In genomic region chr18:8508320-8508719, GRCh38 we compare ENCODE assay signal across 35 cellular contexts.
"Had no signal": no experiment of that assay in that cellular context is flagged by ENCODE, and none has a peak within 500 bp of the region (broad histone marks: within the 10 kb centered on the region; RNA-seq: fewer than 3 reads in every experiment).

No MANE protein-coding gene starts in this region.

- DNase-seq: activated B cell treated with CpG ODN at 0.5 μM for 24 hours; activated CD4-positive, alpha-beta memory T cell treated with anti-CD3 and anti-CD28 coated beads, Interleukin-2, amount 10 ng/mL, durations not matched to agents 7 days and 5 days; activated CD4-positive, alpha-beta T cell treated with anti-CD3 and anti-CD28 coated beads for 4 hours; activated CD4-positive, alpha-beta T cell treated with anti-CD3 and anti-CD28 coated beads, Interleukin-2, amount 50 U/mL, for 1 hour; activated CD4-positive, CD25-positive, alpha-beta regulatory T cell treated with anti-CD3 and anti-CD28 coated beads, Interleukin-2, amount 50 U/mL, for 72 hours; activated CD8-positive, alpha-beta memory T cell treated with anti-CD3 and anti-CD28 coated beads, Interleukin-2, amount 10 ng/mL, durations not matched to agents 7 days and 5 days; activated CD8-positive, alpha-beta memory T cell treated with anti-CD3 and anti-CD28 coated beads, Interleukin-2, amount 50 U/mL, for 48 hours; activated effector memory CD4-positive, alpha-beta T cell treated with Interleukin-2 at 50 U/mL for 16 hours; activated naive CD4-positive, alpha-beta T cell treated with anti-CD3 and anti-CD28 coated beads, Interleukin-2, amount 10 ng/mL, durations not matched to agents 7 days and 5 days; activated naive CD8-positive, alpha-beta T cell treated with anti-CD3 and anti-CD28 coated beads, Interleukin-2, amount 50 U/mL, for 24 hours; activated T-cell treated with anti-CD3 and anti-CD28 coated beads, Interleukin-2, amount 50 U/mL, for 48 hours; caudate nucleus; Kasumi-1; KBM-7; NCI-H1092 treated with DMSO at 0.1 percent for 48 hours; NCI-H146; NCI-H187; NCI-H2029 treated with DMSO at 0.1 percent for 48 hours; NCI-H2107; NCI-H2171; NCI-H510A; NCI-H69; NCI-H82; NK-92 treated with Interleukin-12 subunit alpha and Interleukin-12 subunit beta, amount 100 ng/mL, for 24 hours; PC-3; Peyer's patch; RPMI8226; SIG-M5; SW 1271; T-helper 1 cell; T-helper 2 cell; T-helper 9 cell had no signal

- ATAC-seq: activated CD8-positive, alpha-beta memory T cell treated with anti-CD3 and anti-CD28 coated beads, Interleukin-2, amount 10 ng/mL, durations not matched to agents 7 days and 5 days; activated naive CD8-positive, alpha-beta T cell treated with anti-CD3 and anti-CD28 coated beads, Interleukin-2, amount 50 U/mL, for 24 hours; PC-3; SK-N-SH treated with all-trans-retinoic acid at 6 μM for 48 hours had no signal

- H3K27me3 ChIP-seq: ascending aorta, Peyer's patch had no signal

- H3K4me1 ChIP-seq: ascending aorta, Peyer's patch had no signal

- H3K36me3 ChIP-seq: ascending aorta, Peyer's patch had no signal

- H3K4me3 ChIP-seq: ascending aorta, Peyer's patch had no signal

- H3K27ac ChIP-seq: ascending aorta, Peyer's patch, VCaP had no signal

- H3K9me3 ChIP-seq: ascending aorta, Peyer's patch had no signal
